In the genomic region with DNA sequence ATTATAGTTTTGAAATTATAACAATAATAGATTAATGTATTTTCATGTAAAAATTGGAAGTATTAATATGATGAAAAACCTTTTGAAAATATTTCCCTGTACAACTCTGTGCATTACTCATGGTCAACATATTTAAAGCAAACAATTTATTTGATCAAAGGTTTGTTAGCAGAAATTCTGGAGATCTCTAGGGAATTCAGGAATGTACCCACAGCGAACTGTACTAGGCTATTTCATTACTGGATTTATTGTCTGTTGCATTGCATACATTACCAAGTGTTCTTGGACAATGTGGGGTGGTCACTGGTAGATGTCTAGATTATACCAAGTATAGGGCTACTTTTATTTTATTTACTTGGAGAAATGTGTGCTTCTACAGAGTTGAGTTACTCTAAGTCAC, we compare ENCODE assay signal across 19 cellular contexts.
"Had no signal": no experiment of that assay in that cellular context is flagged by ENCODE, and none has a peak within 500 bp of the region (broad histone marks: within the 10 kb centered on the region; RNA-seq: fewer than 3 reads in every experiment).

No MANE protein-coding gene starts in this region.

- H3K4me1 ChIP-seq: esophagus muscularis mucosa, gastrocnemius medialis, left ventricle myocardium inferior, right atrium auricular region, spleen, suprapubic skin, tibial artery had no signal

- H3K27ac ChIP-seq: esophagus muscularis mucosa, gastrocnemius medialis, left ventricle myocardium inferior, right atrium auricular region, spleen, suprapubic skin, tibial artery had no signal

- H3K36me3 ChIP-seq: esophagus muscularis mucosa, gastrocnemius medialis, left ventricle myocardium inferior, right atrium auricular region, spleen, suprapubic skin, tibial artery had no signal

- H3K27me3 ChIP-seq: esophagus muscularis mucosa, gastrocnemius medialis, right atrium auricular region, spleen, suprapubic skin, tibial artery had no signal

- H3K9me3 ChIP-seq: suprapubic skin had no signal

- DNase-seq: activated B cell treated with CpG ODN at 0.5 μM for 24 hours; activated CD4-positive, alpha-beta T cell treated with anti-CD3 and anti-CD28 coated beads, Interleukin-2, amount 50 U/mL, for 1 hour; activated CD8-positive, alpha-beta T cell treated with anti-CD3 and anti-CD28 coated beads for 36 hours; activated T-cell treated with anti-CD3 and anti-CD28 coated beads, Interleukin-2, amount 50 U/mL, for 48 hours; anterior cingulate cortex; endodermal cell; gastrocnemius medialis; glutamatergic neuron; left ventricle myocardium inferior; mesendoderm; natural killer cell; spleen; stimulated activated naive CD4-positive, alpha-beta T cell; T-helper 2 cell; tibial artery had no signal

- H3K4me3 ChIP-seq: esophagus muscularis mucosa, gastrocnemius medialis, left ventricle myocardium inferior, lung, right atrium auricular region, spleen, suprapubic skin, tibial artery had no signal
